In genomic region chr13:75549262-75550158, GRCh38 we compare ENCODE assay signal across 1 cellular context.
A peak's percentile ranks its signal among the peaks of the same experiment; 100 is the strongest.
TF ChIP-seq lines count a peak whose summit lies in the region.

UCHL3 (plus strand) TSS chr13:75549791; CDS start chr13:75549821, 30 bp downstream.

TF ChIP-seq in HepG2, 621 proteins besides CTCF, POLR2A, EP300 and RAD21 (continued from another document and continues in another):
- TF ChIP-seq DZIP1 (CRISPR knock-in tag; IDR thresholded peaks at IDR 0.05) (peak; percentile 86; the same call in 1 of the 2 replicates), PHF20 (CRISPR knock-in tag; IDR thresholded peaks at IDR 0.05) (peak; percentile 71; the same call in 1 of the 2 replicates), ZNF343 (CRISPR knock-in tag; IDR thresholded peaks at IDR 0.05) (0 out of 2 replicates have a peak, but pooled peaks have one; percentile 57), ZNF34 (CRISPR knock-in tag; IDR thresholded peaks at IDR 0.05; ENCODE audit: borderline replicate concordance) (no peak), ZNF280D (CRISPR knock-in tag; IDR thresholded peaks at IDR 0.05) (no peak), ZNF615 (CRISPR knock-in tag; IDR thresholded peaks at IDR 0.05; ENCODE audit: borderline replicate concordance) (no peak), MZF1 (CRISPR knock-in tag; IDR thresholded peaks at IDR 0.05; ENCODE audit: borderline replicate concordance) (no peak), SRSF1 (optimal IDR thresholded peaks at IDR 0.05; ENCODE audit: low read depth, low read length) (peak; percentile 84), ZFP82 (CRISPR knock-in tag; IDR thresholded peaks at IDR 0.05; ENCODE audit: borderline replicate concordance) (no peak), NFYB (CRISPR knock-in tag; IDR thresholded peaks at IDR 0.05) (no peak), KLF16 (CRISPR knock-in tag; IDR thresholded peaks at IDR 0.05) (peak in 1 of 2 experiments; percentile 58; a peak in 1 of 4 replicates), TEAD2 (CRISPR knock-in tag; IDR thresholded peaks at IDR 0.05) (no peak), ZNF362 (CRISPR knock-in tag; IDR thresholded peaks at IDR 0.05; ENCODE audit: borderline replicate concordance) (peak; percentile 22; the same call in 1 of the 2 replicates), THRA (CRISPR knock-in tag; IDR thresholded peaks at IDR 0.05; ENCODE audit: borderline replicate concordance) (peak; percentile 61; the same call in 1 of the 2 replicates), MED13 (CRISPR knock-in tag; IDR thresholded peaks at IDR 0.05) (0 out of 2 replicates have a peak, but pooled peaks have one; percentile 28), ZMAT5 (CRISPR knock-in tag; IDR thresholded peaks at IDR 0.05; ENCODE audit: borderline replicate concordance, low read depth) (no peak), CHD2 (IDR thresholded peaks at IDR 0.05; ENCODE audit: low read depth, low read length) (no peak), ZMYM3 (CRISPR knock-in tag; IDR thresholded peaks at IDR 0.05) (peak; percentile 64; the same call in 1 of the 2 replicates), ATF4 (CRISPR knock-in tag; IDR thresholded peaks at IDR 0.05) (0 out of 4 replicates have a peak, but pooled peaks of 1 of the 2 experiments have one; percentile 1), JDP2 (CRISPR knock-in tag; IDR thresholded peaks at IDR 0.05; ENCODE audit: borderline replicate concordance) (no peak), ZFP62 (CRISPR knock-in tag; IDR thresholded peaks at IDR 0.05) (no peak), ZNF318 (CRISPR knock-in tag; IDR thresholded peaks at IDR 0.05) (peak; percentile 79; the same call in 1 of the 2 replicates), ZNF850 (CRISPR knock-in tag; conservative IDR thresholded peaks at IDR 0.05) (no peak), SRY (CRISPR knock-in tag; IDR thresholded peaks at IDR 0.05) (0 out of 2 replicates have a peak, but pooled peaks have one; percentile 39), RBAK (CRISPR knock-in tag; IDR thresholded peaks at IDR 0.05) (no peak), EED (CRISPR knock-in tag; IDR thresholded peaks at IDR 0.05) (peak; percentile 14; the same call in 1 of the 2 replicates), PLSCR1 (CRISPR knock-in tag; IDR thresholded peaks at IDR 0.05; ENCODE audit: borderline replicate concordance) (no peak), ZMAT3 (CRISPR knock-in tag; conservative IDR thresholded peaks at IDR 0.05) (peak; percentile 70; the same call in 1 of the 2 replicates), ZBTB33 (CRISPR knock-in tag; IDR thresholded peaks at IDR 0.05) (no peak; the same call in 1 of the 2 replicates), SNAPC5 (CRISPR knock-in tag; IDR thresholded peaks at IDR 0.05; ENCODE audit: borderline replicate concordance) (no peak; the same call in 1 of the 2 replicates)
